ENCODE assay signal across 1 cellular context in genomic region chr20:41176711-41177552, GRCh38.
TF ChIP-seq lines count a peak whose summit lies in the region.

No MANE protein-coding gene starts in this region.

TF ChIP-seq in HepG2, 621 proteins besides CTCF, POLR2A, EP300 and RAD21:
- TF ChIP-seq POLR2AphosphoS5 (IDR thresholded peaks at IDR 0.05; ENCODE audit: low read depth, low read length), result 0 out of 2 replicates have a peak, but pooled peaks have one; percentile 12
- no peak for TF ChIP-seq POLR2AphosphoS2 (IDR thresholded peaks at IDR 0.05; ENCODE audit: low read depth, low read length)
- TF ChIP-seq POLR2G (IDR thresholded peaks at IDR 0.05; ENCODE audit: low read depth, low read length), result 0 out of 2 replicates have a peak, but pooled peaks have one; percentile 11
- 0 out of 2 replicates have a peak, but pooled peaks have one; percentile 36 for TF ChIP-seq AKAP8 (CRISPR knock-in tag; IDR thresholded peaks at IDR 0.05)
- TF ChIP-seq ATF7 (IDR thresholded peaks at IDR 0.05), result no peak
- no peak for TF ChIP-seq ATF7 (CRISPR knock-in tag; IDR thresholded peaks at IDR 0.05)
- TF ChIP-seq CHD2 (IDR thresholded peaks at IDR 0.05; ENCODE audit: low read depth, low read length), result no peak
- peak; percentile 16 for TF ChIP-seq TEAD3 (CRISPR knock-in tag; optimal IDR thresholded peaks at IDR 0.05; ENCODE audit: borderline replicate concordance)
- 0 out of 2 replicates have a peak, but pooled peaks have one; percentile 16 for TF ChIP-seq FOXO4 (CRISPR knock-in tag; conservative IDR thresholded peaks at IDR 0.05)
